ENCODE assay signal across 8 cellular contexts in the genomic region with DNA sequence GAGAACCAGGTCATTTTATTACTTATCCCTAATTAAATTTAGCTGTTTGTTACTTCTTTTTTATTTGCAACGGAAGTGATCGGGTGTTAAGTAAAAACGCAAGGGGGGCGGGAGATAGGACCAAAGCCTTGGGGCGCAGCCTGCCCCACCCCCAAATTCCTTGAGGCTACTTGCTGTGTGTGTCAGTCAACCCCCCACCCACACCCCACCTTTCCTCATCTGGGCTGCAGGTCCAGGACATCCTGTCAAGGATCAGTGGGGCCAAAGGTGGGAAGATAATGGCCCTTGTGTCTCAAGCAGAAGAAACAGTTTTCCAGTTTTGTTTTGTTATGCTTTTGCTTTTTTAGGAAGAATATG. TPM values are rescaled to one million over a fixed set of nuclear protein-coding genes. Genes with fewer than 3 reads are reported as not detected.
A peak's percentile ranks its signal among the peaks of the same experiment; 100 is the strongest.
DNase-seq lines count a peak whose midpoint lies in the region; ATAC-seq, FAIRE-seq and TF ChIP-seq lines count a peak whose summit lies in the region.

No MANE protein-coding gene starts in this region.

- no peaks in the 10 kb centered on the region for H3K27me3 Mint-ChIP-seq in activated CD4-positive, alpha-beta memory T cell treated with anti-CD3 and anti-CD28 coated beads, Interleukin-2, amount 10 ng/mL, durations not matched to agents 7 days and 5 days

- H3K36me3 ChIP-seq in right atrium auricular region (no peaks in the 10 kb centered on the region), gastrocnemius medialis (no peaks in the 10 kb centered on the region)

- peaks cover 5% of the 10 kb centered on the region for H3K36me3 Mint-ChIP-seq in activated CD4-positive, alpha-beta memory T cell treated with anti-CD3 and anti-CD28 coated beads, Interleukin-2, amount 10 ng/mL, durations not matched to agents 7 days and 5 days (ENCODE audit: low read depth)

- peak overlapping the region; percentile 78 for H3K27ac Mint-ChIP-seq in activated CD4-positive, alpha-beta memory T cell treated with anti-CD3 and anti-CD28 coated beads, Interleukin-2, amount 10 ng/mL, durations not matched to agents 7 days and 5 days

- no peak for ATAC-seq in gastrocnemius medialis
- ATAC-seq in GM19035 (IDR thresholded peaks at IDR 0.05; ENCODE audit: unreplicated experiment): no peak
- no peak for ATAC-seq in HG02571 (IDR thresholded peaks at IDR 0.05; ENCODE audit: unreplicated experiment)
- ATAC-seq in GM19351 (IDR thresholded peaks at IDR 0.05; ENCODE audit: unreplicated experiment): no peak

- TF ChIP-seq CTCF in right atrium auricular region (IDR thresholded peaks at IDR 0.05): no peak
- no peak for TF ChIP-seq CTCF in gastrocnemius medialis (IDR thresholded peaks at IDR 0.05 in 4 of 5, conservative IDR thresholded peaks at IDR 0.05 in 1 of 5)

- H3K4me1 ChIP-seq in right atrium auricular region (peaks cover 0 to 26% of the 10 kb centered on the region in 2 donors), gastrocnemius medialis (peaks cover 20 to 26% of the 10 kb centered on the region in 2 donors)

- H3K9me3 ChIP-seq in right atrium auricular region (no peaks in the 10 kb centered on the region), gastrocnemius medialis (no peaks in the 10 kb centered on the region)

- CTCF ChIA-PET in activated CD4-positive, alpha-beta memory T cell treated with anti-CD3 and anti-CD28 coated beads, Interleukin-2, amount 10 ng/mL, durations not matched to agents 7 days and 5 days (lab: Charles Lee): interaction anchor here (0.8 to 3.9 kb wide), 8 partner anchors 14 to 725 kb away, joined by 3 to 18 read pairs (median 4); no protein-coding TSS in a partner anchor

- H3K27ac ChIP-seq in right atrium auricular region: peak overlapping the region; percentile 91 to 96
- H3K27ac ChIP-seq in gastrocnemius medialis: peak overlapping the region; percentile 96 to 99 (median 98)

- H3K4me3 Mint-ChIP-seq in activated CD4-positive, alpha-beta memory T cell treated with anti-CD3 and anti-CD28 coated beads, Interleukin-2, amount 10 ng/mL, durations not matched to agents 7 days and 5 days: peak overlapping the region; percentile 74

- intact Hi-C loops in gastrocnemius medialis (cut with DNase I; ENCODE audit: low total_unique reads): loop anchor here (2.0 to 10.0 kb wide), 5 partner anchors 105 to 433 kb away; a partner anchor contains a TSS

- H3K4me3 ChIP-seq in right atrium auricular region (peak overlapping the region; percentile 67 to 74), gastrocnemius medialis (peak overlapping the region; percentile 84 to 96 (median 93))

- in situ Hi-C loops in gastrocnemius medialis (cut with MboI; ENCODE audit: low sequenced_read_pairs in 4 of 4): loop anchor here (10.0 to 25.0 kb wide), 4 partner anchors 130 to 433 kb away; no protein-coding TSS in a partner anchor

- peaks cover 35% of the 10 kb centered on the region for H3K4me1 Mint-ChIP-seq in activated CD4-positive, alpha-beta memory T cell treated with anti-CD3 and anti-CD28 coated beads, Interleukin-2, amount 10 ng/mL, durations not matched to agents 7 days and 5 days

- no peak for TF ChIP-seq POLR2A in gastrocnemius medialis (IDR thresholded peaks at IDR 0.05)

- POLR2A ChIA-PET in activated CD4-positive, alpha-beta memory T cell treated with anti-CD3 and anti-CD28 coated beads, Interleukin-2, amount 10 ng/mL, durations not matched to agents 7 days and 5 days (lab: Charles Lee): interaction anchor here (1.1 to 1.6 kb wide), 6 partner anchors 15 to 730 kb away, joined by 3 to 8 read pairs (median 4); no protein-coding TSS in a partner anchor

- H3K27me3 ChIP-seq in right atrium auricular region: no peaks in the 10 kb centered on the region
- no peaks in the 10 kb centered on the region for H3K27me3 ChIP-seq in gastrocnemius medialis

- peak; percentile 65 for FAIRE-seq in GM19239 (lab: Jason Lieb, UNC)

- DNase-seq in GM19239 (ENCODE audit: insufficient read length, low spot score) (no peak), right atrium auricular region (ENCODE audit: low spot score) (no peak), gastrocnemius medialis (peak; percentile 33 to 57), hippocampal formation (lab: John Stamatoyannopoulos, UW) (no peak)
- DNase-seq in activated CD4-positive, alpha-beta memory T cell treated with anti-CD3 and anti-CD28 coated beads, Interleukin-2, amount 10 ng/mL, durations not matched to agents 7 days and 5 days: peak; percentile 21

- no peaks in the 10 kb centered on the region for H3K9me3 Mint-ChIP-seq in activated CD4-positive, alpha-beta memory T cell treated with anti-CD3 and anti-CD28 coated beads, Interleukin-2, amount 10 ng/mL, durations not matched to agents 7 days and 5 days

RNA-seq across cellular contexts. Expression of a gene that starts 1.2 kb away (rescaled TPM):
- total RNA-seq in activated CD4-positive, alpha-beta memory T cell treated with anti-CD3 and anti-CD28 coated beads, Interleukin-2, amount 10 ng/mL, durations not matched to agents 7 days and 5 days: 10 to 100 TPM; 31.6 to 32.2 TPM
- total RNA-seq in right atrium auricular region (10 to 100 TPM; 17.3 to 32.7 TPM), gastrocnemius medialis (100 to 1,000 TPM; 117 to 250 (median 159) TPM)

Comparison
In these comparisons a context has a peak if more than half of its experiments do, and no peak if none do; other contexts are left out.
1. DNase-seq: peak in activated CD4-positive, alpha-beta memory T cell treated with anti-CD3 and anti-CD28 coated beads, Interleukin-2, amount 10 ng/mL, durations not matched to agents 7 days and 5 days (single experiment) and gastrocnemius medialis (2 of 2); none in GM19239 (single experiment), right atrium auricular region (single experiment) and hippocampal formation (0 of 2).